Comparison of ENCODE assay signal across 18 cellular contexts in the genomic region with DNA sequence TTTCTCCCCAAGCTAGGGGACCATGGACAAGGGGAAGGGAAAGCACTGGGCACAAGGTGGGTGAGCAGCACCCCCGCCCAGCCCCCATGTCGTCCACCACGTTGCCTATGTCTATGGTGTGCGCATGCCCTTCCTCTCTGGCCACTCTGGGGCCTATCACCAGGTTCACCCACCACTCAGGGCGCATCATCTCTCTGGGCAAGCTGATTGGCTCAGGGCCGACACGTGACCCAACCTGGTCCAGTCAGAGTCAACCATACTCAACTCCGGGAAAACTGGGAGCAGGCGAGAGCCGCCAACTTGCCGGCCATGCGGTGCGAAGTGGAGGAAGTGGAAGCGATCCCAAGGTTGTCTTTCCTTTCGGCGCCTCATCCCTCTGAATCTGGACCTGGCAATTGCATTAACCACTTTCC. TPM values are rescaled to one million over a fixed set of nuclear protein-coding genes. Genes with fewer than 3 reads are reported as not detected.
DNase-seq lines count a peak whose midpoint lies in the region; ATAC-seq and TF ChIP-seq lines count a peak whose summit lies in the region.
"Had no signal": no experiment of that assay in that cellular context is flagged by ENCODE, and none has a peak within 500 bp of the region (broad histone marks: within the 10 kb centered on the region; RNA-seq: fewer than 3 reads in every experiment).

No MANE protein-coding gene starts in this region.

- no peak overlapping the region for H4K8ac ChIP-seq in mesenchymal stem cell (ENCODE audit: low read length)

- no peak for TF ChIP-seq RAD21 in Ishikawa (IDR thresholded peaks at IDR 0.05; ENCODE audit: low read depth)

- POLR2A ChIA-PET in naive thymus-derived CD4-positive, alpha-beta T cell (lab: Charles Lee): no interaction called here

- no peak for TF ChIP-seq CTCF in dorsolateral prefrontal cortex (IDR thresholded peaks at IDR 0.05 in 54 of 56, conservative IDR thresholded peaks at IDR 0.05 in 2 of 56; ENCODE audit: low read depth in 1 of 56, partially characterized antibody in 56 of 56)

- peak overlapping the region; percentile 3 for H2AFZ ChIP-seq in mesenchymal stem cell (ENCODE audit: low read depth, low read length)

- no peak overlapping the region for H3K23ac ChIP-seq in mesenchymal stem cell (ENCODE audit: low read length in 2 of 2)

- intact Hi-C loops in dorsolateral prefrontal cortex (cut with DNase I): loop anchor here (1.0 to 2.0 kb wide), 3 partner anchors 25 to 39 kb away; a partner anchor contains a TSS
- intact Hi-C loops in naive thymus-derived CD4-positive, alpha-beta T cell (cut with micrococcal nuclease): no loop called here

- no peak overlapping the region for H3K18ac ChIP-seq in mesenchymal stem cell (ENCODE audit: low read depth in 1 of 2, low read length in 2 of 2)

- H3K36me3 ChIP-seq in mesenchymal stem cell (ENCODE audit: control insufficient read depth in 1 of 2, insufficient read depth in 2 of 2, low read depth in 1 of 2, low read length in 2 of 2): peaks cover 0 to 4% of the 10 kb centered on the region in 2 experiments
- peaks cover 11 to 15% (median 13%) of the 10 kb centered on the region in 3 donors for H3K36me3 ChIP-seq in skeletal muscle tissue (ENCODE audit: control insufficient read depth in 3 of 3, insufficient read depth in 3 of 3, low read length in 3 of 3)
- H3K36me3 ChIP-seq in naive thymus-derived CD4-positive, alpha-beta T cell (ENCODE audit: control insufficient read depth in 2 of 3, insufficient read depth in 3 of 3, low read length in 3 of 3): peaks cover 0 to 18% (median 0%) of the 10 kb centered on the region in 3 experiments
- H3K36me3 ChIP-seq: HAP-1 had no signal

- 92% methylated on average over 14 of the region's 16 CpGs for WGBS in mesenchymal stem cell

- peak overlapping the region; percentile 71 to 99 (median 97) for H3K27ac ChIP-seq in dorsolateral prefrontal cortex
- H3K27ac ChIP-seq in mesenchymal stem cell (ENCODE audit: low read length, poor library complexity, severe bottlenecking): no peak overlapping the region
- peak overlapping the region; percentile 23 for H3K27ac ChIP-seq in skeletal muscle tissue (ENCODE audit: low read depth, low read length)
- H3K27ac ChIP-seq in naive thymus-derived CD4-positive, alpha-beta T cell (ENCODE audit: low read depth, low read length): no peak overlapping the region
- H3K27ac ChIP-seq: neutrophil had no signal

- no peaks in the 10 kb centered on the region for H3K9me3 ChIP-seq in mesenchymal stem cell (ENCODE audit: control insufficient read depth, low read length)
- H3K9me3 ChIP-seq in skeletal muscle tissue (ENCODE audit: control insufficient read depth in 3 of 3, low read length in 3 of 3): no peaks in the 10 kb centered on the region
- H3K9me3 ChIP-seq in naive thymus-derived CD4-positive, alpha-beta T cell (ENCODE audit: control insufficient read depth in 2 of 3, low read length in 3 of 3): no peaks in the 10 kb centered on the region
- H3K9me3 ChIP-seq: HAP-1, neutrophil had no signal

- no peak overlapping the region for H2AK5ac ChIP-seq in mesenchymal stem cell (ENCODE audit: low read length, severe bottlenecking)

- H3K4me3 ChIP-seq in dorsolateral prefrontal cortex (peak overlapping the region in 36 of 59 donors; percentile 3 to 54 (median 30)), mesenchymal stem cell (ENCODE audit: insufficient read depth in 1 of 2, low read depth in 1 of 2, low read length in 2 of 2) (peak overlapping the region in 1 of 2 experiments; percentile 5), skeletal muscle tissue (ENCODE audit: low read length in 3 of 3) (no peak overlapping the region)
- no peak overlapping the region for H3K4me3 ChIP-seq in naive thymus-derived CD4-positive, alpha-beta T cell (ENCODE audit: low read length)
- H3K4me3 ChIP-seq: BLaER1 treated with 17β-estradiol and CSF1 and Interleukin-3, amounts not matched to agents 10 nM and 100 nM; HAP-1 had no signal

- H3K4me1 Mint-ChIP-seq in naive thymus-derived CD4-positive, alpha-beta T cell: peaks cover 17 to 55% (median 42%) of the 10 kb centered on the region in 7 donors

- peaks cover under 1% of the 10 kb centered on the region for H3K4me1 ChIP-seq in mesenchymal stem cell (ENCODE audit: control insufficient read depth, insufficient read depth, low read depth, low read length)
- H3K4me1 ChIP-seq in skeletal muscle tissue (ENCODE audit: control insufficient read depth in 3 of 3, insufficient read depth in 3 of 3, low read length in 3 of 3): peaks cover 26 to 50% (median 46%) of the 10 kb centered on the region in 3 donors
- peaks cover 14 to 16% of the 10 kb centered on the region in 2 donors for H3K4me1 ChIP-seq in naive thymus-derived CD4-positive, alpha-beta T cell (ENCODE audit: control insufficient read depth in 2 of 2, insufficient read depth in 2 of 2, low read length in 2 of 2)

- no peak overlapping the region for H2BK120ac ChIP-seq in mesenchymal stem cell (ENCODE audit: low read depth, low read length)

- peak in 9 of 10 donors; percentile 42 to 86 (median 77) for DNase-seq in dorsolateral prefrontal cortex
- no peak for DNase-seq in mesenchymal stem cell
- no peak for DNase-seq in SIG-M5 (lab: John Stamatoyannopoulos, UW)
- no peak for DNase-seq in NCI-H2081 treated with DMSO at 0.1 percent for 48 hours (lab: John Stamatoyannopoulos, UW)
- DNase-seq in naive thymus-derived CD4-positive, alpha-beta T cell: no peak
- DNase-seq: activated CD8-positive, alpha-beta T cell treated with anti-CD3 and anti-CD28 coated beads, Interleukin-2, amount 10 ng/mL, durations not matched to agents 7 days and 5 days; cerebellar nuclear complex; NCI-H510A; stimulated activated CD4-positive, alpha-beta T cell treated with anti-CD3 and anti-CD28 coated beads, Interleukin-1b, Interleukin-23, amount 100 ng/mL, for 48 hours had no signal

- H3K4me2 ChIP-seq in mesenchymal stem cell (ENCODE audit: low read length, poor library complexity, severe bottlenecking): no peak overlapping the region

- no peak for ATAC-seq in GM21717 (IDR thresholded peaks at IDR 0.05; ENCODE audit: unreplicated experiment)
- no peak for ATAC-seq in naive thymus-derived CD4-positive, alpha-beta T cell
- ATAC-seq: activated CD8-positive, alpha-beta T cell treated with anti-CD3 and anti-CD28 coated beads, Interleukin-2, amount 10 ng/mL, durations not matched to agents 7 days and 5 days had no signal

- H3K9me3 Mint-ChIP-seq in naive thymus-derived CD4-positive, alpha-beta T cell: no peaks in the 10 kb centered on the region

- H3K4me3 Mint-ChIP-seq in naive thymus-derived CD4-positive, alpha-beta T cell: no peak overlapping the region
- H3K4me3 Mint-ChIP-seq: activated CD8-positive, alpha-beta T cell treated with anti-CD3 and anti-CD28 coated beads, Interleukin-2, amount 10 ng/mL, durations not matched to agents 7 days and 5 days had no signal

- H2BK5ac ChIP-seq in mesenchymal stem cell (ENCODE audit: low read depth, low read length, poor library complexity, severe bottlenecking): no peak overlapping the region

- TF ChIP-seq EP300 in Ishikawa (IDR thresholded peaks at IDR 0.05; ENCODE audit: borderline replicate concordance): no peak

- no peaks in the 10 kb centered on the region for H3K79me1 ChIP-seq in mesenchymal stem cell (replicated peaks; ENCODE audit: low read length, poor library complexity, severe bottlenecking)

- peaks cover 6 to 34% (median 14%) of the 10 kb centered on the region in 5 donors for H3K36me3 Mint-ChIP-seq in naive thymus-derived CD4-positive, alpha-beta T cell

- H3K27me3 ChIP-seq in dorsolateral prefrontal cortex: no peaks in the 10 kb centered on the region
- H3K27me3 ChIP-seq in mesenchymal stem cell (ENCODE audit: control insufficient read depth in 1 of 2, insufficient read depth in 1 of 2, low read length in 2 of 2): no peaks in the 10 kb centered on the region
- H3K27me3 ChIP-seq in skeletal muscle tissue (ENCODE audit: control insufficient read depth in 3 of 3, insufficient read depth in 3 of 3, low read length in 3 of 3): no peaks in the 10 kb centered on the region
- no peaks in the 10 kb centered on the region for H3K27me3 ChIP-seq in naive thymus-derived CD4-positive, alpha-beta T cell (ENCODE audit: control insufficient read depth in 2 of 2, insufficient read depth in 2 of 2, low read length in 2 of 2)
- H3K27me3 ChIP-seq: BLaER1 treated with 17β-estradiol and CSF1 and Interleukin-3, amounts not matched to agents 10 nM and 100 nM; neutrophil had no signal

- CTCF ChIA-PET in naive thymus-derived CD4-positive, alpha-beta T cell (lab: Charles Lee): interaction anchor here (3.7 kb wide), 1 partner anchor 32 kb away, joined by 16 read pairs; no protein-coding TSS in a partner anchor

- H3K14ac ChIP-seq in mesenchymal stem cell (ENCODE audit: low read length in 2 of 2): no peak overlapping the region

- no peak overlapping the region for H3K27ac Mint-ChIP-seq in naive thymus-derived CD4-positive, alpha-beta T cell
- H3K27ac Mint-ChIP-seq: activated CD8-positive, alpha-beta T cell treated with anti-CD3 and anti-CD28 coated beads, Interleukin-2, amount 10 ng/mL, durations not matched to agents 7 days and 5 days had no signal

- H3K4ac ChIP-seq in mesenchymal stem cell (ENCODE audit: low read depth in 1 of 2, low read length in 2 of 2): no peak overlapping the region

- no peak overlapping the region for H2BK15ac ChIP-seq in mesenchymal stem cell (ENCODE audit: low read depth, poor library complexity, severe bottlenecking)

- no peak overlapping the region for H2BK12ac ChIP-seq in mesenchymal stem cell (ENCODE audit: low read length in 2 of 2)

- H4K91ac ChIP-seq in mesenchymal stem cell (ENCODE audit: low read length): no peak overlapping the region

- H3K9ac ChIP-seq in mesenchymal stem cell (ENCODE audit: low read length) (no peak overlapping the region), skeletal muscle tissue (ENCODE audit: low read depth in 1 of 3, low read length in 3 of 3) (no peak overlapping the region)
- H3K9ac ChIP-seq: BLaER1 treated with 17β-estradiol and CSF1 and Interleukin-3, amounts not matched to agents 10 nM and 100 nM had no signal

- H3K27me3 Mint-ChIP-seq in naive thymus-derived CD4-positive, alpha-beta T cell: no peaks in the 10 kb centered on the region

RNA-seq across cellular contexts. Expression of a gene that starts 25.9 kb away (rescaled TPM):
- 100 to 1,000 TPM in 2 of 120 experiments, 10 to 100 TPM in 118; 18.5 to 154 (median 56.4) TPM for total RNA-seq in dorsolateral prefrontal cortex
- polyA plus RNA-seq in mesenchymal stem cell (2013, experiment 1 of 2): 0.54 TPM
- 0.34 TPM for polyA plus RNA-seq in mesenchymal stem cell (2013, experiment 2 of 2)
- total RNA-seq in skeletal muscle tissue: 8.9 TPM
- total RNA-seq in naive thymus-derived CD4-positive, alpha-beta T cell: 10 to 100 TPM; 33.1 to 51.7 (median 38.4) TPM
- 10 to 100 TPM; 39.7 to 44.7 TPM for polyA plus RNA-seq in naive thymus-derived CD4-positive, alpha-beta T cell

RNA-seq across cellular contexts. Expression of a gene that starts 39.5 kb away (rescaled TPM):
- total RNA-seq in dorsolateral prefrontal cortex (100 to 1,000 TPM in 21 of 120 experiments, 10 to 100 TPM in 99; 43.1 to 113 (median 90.4) TPM), skeletal muscle tissue (41.2 TPM)
- 103 TPM for polyA plus RNA-seq in mesenchymal stem cell (2013, experiment 1 of 2)
- 103 TPM for polyA plus RNA-seq in mesenchymal stem cell (2013, experiment 2 of 2)
- 10 to 100 TPM; 28.2 to 47.3 (median 38.8) TPM for total RNA-seq in naive thymus-derived CD4-positive, alpha-beta T cell
- polyA plus RNA-seq in naive thymus-derived CD4-positive, alpha-beta T cell: 10 to 100 TPM; 70.2 to 74.6 TPM

RNA-seq across cellular contexts. Expression of a gene that starts 49.9 kb away (rescaled TPM):
- total RNA-seq in dorsolateral prefrontal cortex (10 to 100 TPM in 2 of 120 experiments, 1 to 10 TPM in 118; 1.2 to 12.1 (median 4.6) TPM), skeletal muscle tissue (not detected)
- not detected for polyA plus RNA-seq in mesenchymal stem cell (2013, experiment 1 of 2)
- polyA plus RNA-seq in mesenchymal stem cell (2013, experiment 2 of 2): not detected
- not detected for total RNA-seq in naive thymus-derived CD4-positive, alpha-beta T cell
- polyA plus RNA-seq in naive thymus-derived CD4-positive, alpha-beta T cell: not detected
- total RNA-seq: activated CD8-positive, alpha-beta T cell treated with anti-CD3 and anti-CD28 coated beads, Interleukin-2, amount 10 ng/mL, durations not matched to agents 7 days and 5 days; Daoy; fibroblast of lung had no signal
- polyA plus RNA-seq: fibroblast of lung, keratinocyte had no signal

Comparison
In these comparisons a context has a peak if more than half of its experiments do, and no peak if none do; other contexts are left out.
1. DNase-seq: peak in dorsolateral prefrontal cortex (9 of 10); none in mesenchymal stem cell (single experiment), SIG-M5 (single experiment), NCI-H2081 treated with DMSO at 0.1 percent for 48 hours (single experiment) and naive thymus-derived CD4-positive, alpha-beta T cell (0 of 9).
2. H3K27ac ChIP-seq: peak in dorsolateral prefrontal cortex (59 of 59) and skeletal muscle tissue (single experiment); none in mesenchymal stem cell (single experiment) and naive thymus-derived CD4-positive, alpha-beta T cell (single experiment).
3. H3K4me3 ChIP-seq: peak in dorsolateral prefrontal cortex (36 of 59); none in skeletal muscle tissue (0 of 3) and naive thymus-derived CD4-positive, alpha-beta T cell (single experiment).
4. intact Hi-C loops: an anchor here in dorsolateral prefrontal cortex (1.0 to 2.0 kb wide); none called in naive thymus-derived CD4-positive, alpha-beta T cell.